In genomic region chr10:8594176-8594575, GRCh38 we compare ENCODE assay signal across 20 cellular contexts.
DNase-seq lines count a peak whose midpoint lies in the region; ATAC-seq and TF ChIP-seq lines count a peak whose summit lies in the region.
"Had no signal": no experiment of that assay in that cellular context is flagged by ENCODE, and none has a peak within 500 bp of the region (broad histone marks: within the 10 kb centered on the region; RNA-seq: fewer than 3 reads in every experiment).

No MANE protein-coding gene starts in this region.

- H3K27ac Mint-ChIP-seq in activated CD4-positive, alpha-beta memory T cell treated with anti-CD3 and anti-CD28 coated beads for 36 hours, result no peak overlapping the region
- H3K27ac Mint-ChIP-seq in T-cell, result no peak overlapping the region
- H3K27ac Mint-ChIP-seq: CD8-positive, alpha-beta memory T cell had no signal

- H3K4me1 Mint-ChIP-seq in activated CD4-positive, alpha-beta memory T cell treated with anti-CD3 and anti-CD28 coated beads for 36 hours (ENCODE audit: low read depth), result no peaks in the 10 kb centered on the region
- no peaks in the 10 kb centered on the region for H3K4me1 Mint-ChIP-seq in T-cell
- H3K4me1 Mint-ChIP-seq: CD8-positive, alpha-beta memory T cell had no signal

- BruUV-seq in mammary epithelial cell (replicated peaks; lab: Mats Ljungman, UMichigan), result no TSS peak

- in situ Hi-C loops in mammary epithelial cell (cut with MboI; ENCODE audit: low sequenced_read_pairs in 2 of 2), result loop anchor here in 1 of 2 donors (10.0 kb wide), 1 partner anchor 539 kb away; the partner anchor contains the start of gene GATA3

- no peak for TF ChIP-seq CTCF in 22Rv1 (IDR thresholded peaks at IDR 0.05)
- no peak for TF ChIP-seq CTCF in mammary epithelial cell (conservative IDR thresholded peaks at IDR 0.05 in 1 of 2, IDR thresholded peaks at IDR 0.05 in 1 of 2; ENCODE audit: extremely low read depth in 1 of 2, insufficient read depth in 1 of 2, low read depth in 1 of 2, low read length in 2 of 2)
- no peak for TF ChIP-seq CTCF in hepatocyte (IDR thresholded peaks at IDR 0.05; ENCODE audit: poor library complexity)
- TF ChIP-seq CTCF in smooth muscle cell (IDR thresholded peaks at IDR 0.05; ENCODE audit: borderline replicate concordance, insufficient read depth, poor library complexity, severe bottlenecking), result no peak

- peaks cover 28% of the 10 kb centered on the region for H3K4me1 ChIP-seq in mammary epithelial cell (ENCODE audit: insufficient read depth, low read length)
- H3K4me1 ChIP-seq in hepatocyte (ENCODE audit: insufficient read depth), result no peaks in the 10 kb centered on the region
- no peaks in the 10 kb centered on the region for H3K4me1 ChIP-seq in smooth muscle cell (ENCODE audit: low read depth)
- H3K4me1 ChIP-seq: SJCRH30 had no signal

- CTCF ChIA-PET in mammary epithelial cell (lab: Charles Lee; ENCODE audit: low non-redundant PET), result no interaction called here
- CTCF ChIA-PET in activated CD4-positive, alpha-beta memory T cell treated with anti-CD3 and anti-CD28 coated beads for 36 hours (lab: Charles Lee), result no interaction called here
- CTCF ChIA-PET in T-cell (lab: Charles Lee), result no interaction called here

- H3K27me3 Mint-ChIP-seq in activated CD4-positive, alpha-beta memory T cell treated with anti-CD3 and anti-CD28 coated beads for 36 hours, result peaks cover 9% of the 10 kb centered on the region
- H3K27me3 Mint-ChIP-seq in T-cell, result peaks cover 5% of the 10 kb centered on the region in 2 donors

- peak overlapping the region; percentile 90 for H3K9ac ChIP-seq in mammary epithelial cell (ENCODE audit: insufficient read depth, low read length)
- H3K9ac ChIP-seq in smooth muscle cell (ENCODE audit: low read depth), result no peak overlapping the region

- H3K27me3 ChIP-seq in mammary epithelial cell (ENCODE audit: insufficient read depth, low read length), result no peaks in the 10 kb centered on the region
- H3K27me3 ChIP-seq in hepatocyte, result no peaks in the 10 kb centered on the region
- peaks cover 21% of the 10 kb centered on the region for H3K27me3 ChIP-seq in smooth muscle cell (ENCODE audit: low read depth)
- H3K27me3 ChIP-seq: SJCRH30 had no signal

- no peaks in the 10 kb centered on the region for H4K20me1 ChIP-seq in mammary epithelial cell (ENCODE audit: insufficient read depth, low read length)
- no peaks in the 10 kb centered on the region for H4K20me1 ChIP-seq in hepatocyte (ENCODE audit: insufficient read depth, poor library complexity, severe bottlenecking)
- H4K20me1 ChIP-seq in smooth muscle cell (ENCODE audit: low read depth), result no peaks in the 10 kb centered on the region

- H2AFZ ChIP-seq in mammary epithelial cell (ENCODE audit: low read depth, low read length) (peak overlapping the region; percentile 87), hepatocyte (no peak overlapping the region), smooth muscle cell (ENCODE audit: low read depth) (no peak overlapping the region)

- H3K27ac ChIP-seq in 22Rv1, result peak overlapping the region; percentile 63
- peak overlapping the region; percentile 87 for H3K27ac ChIP-seq in mammary epithelial cell (ENCODE audit: insufficient read depth, low read depth, low read length)
- peak overlapping the region; percentile 33 for H3K27ac ChIP-seq in hepatocyte
- peak overlapping the region; percentile 74 for H3K27ac ChIP-seq in smooth muscle cell (ENCODE audit: low read depth)
- H3K27ac ChIP-seq: SJCRH30 had no signal

- peak overlapping the region; percentile 42 to 51 (median 49) for H3K4me3 ChIP-seq in mammary epithelial cell (replicated peaks in 1 of 3; ENCODE audit: insufficient read depth in 1 of 3, low read depth in 2 of 3, low read length in 3 of 3)
- no peak overlapping the region for H3K4me3 ChIP-seq in hepatocyte
- no peak overlapping the region for H3K4me3 ChIP-seq in smooth muscle cell
- H3K4me3 ChIP-seq: SJCRH30 had no signal

- H3K9me3 Mint-ChIP-seq in activated CD4-positive, alpha-beta memory T cell treated with anti-CD3 and anti-CD28 coated beads for 36 hours, result no peaks in the 10 kb centered on the region
- no peaks in the 10 kb centered on the region for H3K9me3 Mint-ChIP-seq in T-cell
- H3K9me3 Mint-ChIP-seq: CD8-positive, alpha-beta memory T cell had no signal

- intact Hi-C loops in mammary epithelial cell (cut with micrococcal nuclease), result loop anchor here (2.0 to 5.0 kb wide), 4 partner anchors 52 to 535 kb away; no protein-coding TSS in a partner anchor
- intact Hi-C loops in activated CD4-positive, alpha-beta memory T cell treated with anti-CD3 and anti-CD28 coated beads for 36 hours (cut with micrococcal nuclease), result no loop called here
- intact Hi-C loops in Right ventricle myocardium inferior (cut with DNase I), result no loop called here

- H3K79me2 ChIP-seq in mammary epithelial cell (ENCODE audit: insufficient read depth, low read length), result no peaks in the 10 kb centered on the region
- H3K79me2 ChIP-seq in hepatocyte, result no peaks in the 10 kb centered on the region
- no peaks in the 10 kb centered on the region for H3K79me2 ChIP-seq in smooth muscle cell (ENCODE audit: low read depth)

- H3K4me2 ChIP-seq in mammary epithelial cell (ENCODE audit: insufficient read depth, low read depth, low read length), result peak overlapping the region; percentile 74
- no peak overlapping the region for H3K4me2 ChIP-seq in hepatocyte
- H3K4me2 ChIP-seq in smooth muscle cell, result peak overlapping the region; percentile 40

- H3K9me3 ChIP-seq in mammary epithelial cell (replicated peaks; ENCODE audit: insufficient read depth, low read length) (no peaks in the 10 kb centered on the region), hepatocyte (ENCODE audit: low read depth) (no peaks in the 10 kb centered on the region), smooth muscle cell (replicated peaks; ENCODE audit: low read depth) (no peaks in the 10 kb centered on the region)
- H3K9me3 ChIP-seq: SJCRH30 had no signal

- POLR2A ChIA-PET in activated CD4-positive, alpha-beta memory T cell treated with anti-CD3 and anti-CD28 coated beads for 36 hours (lab: Charles Lee), result no interaction called here
- POLR2A ChIA-PET in T-cell (lab: Charles Lee), result no interaction called here

- no peak for ATAC-seq in T-cell (replicated peaks in 1 of 4)
- ATAC-seq in Right ventricle myocardium inferior, result no peak

- H3F3A ChIP-seq in smooth muscle cell (ENCODE audit: low read depth), result no peaks in the 10 kb centered on the region

- H3K4me3 Mint-ChIP-seq in activated CD4-positive, alpha-beta memory T cell treated with anti-CD3 and anti-CD28 coated beads for 36 hours, result no peak overlapping the region
- no peak overlapping the region for H3K4me3 Mint-ChIP-seq in T-cell
- H3K4me3 Mint-ChIP-seq: CD8-positive, alpha-beta memory T cell had no signal

- 3% methylated on average over 8 of the region's 8 CpGs for WGBS in mammary epithelial cell (ENCODE audit: low coverage, missing lambda C conversion rate)
- WGBS in hepatocyte (ENCODE audit: low lambda C conversion rate, missing lambda C conversion rate), result 86% methylated on average over 8 of the region's 8 CpGs
- WGBS in smooth muscle cell (ENCODE audit: low lambda C conversion rate), result 78% methylated on average over 8 of the region's 8 CpGs

- H3K36me3 ChIP-seq in mammary epithelial cell (ENCODE audit: insufficient read depth, low read length) (no peaks in the 10 kb centered on the region), hepatocyte (replicated peaks; ENCODE audit: insufficient read depth, low read depth) (no peaks in the 10 kb centered on the region), smooth muscle cell (ENCODE audit: low read depth) (no peaks in the 10 kb centered on the region)
- H3K36me3 ChIP-seq: SJCRH30 had no signal

- no peaks in the 10 kb centered on the region for H3K36me3 Mint-ChIP-seq in activated CD4-positive, alpha-beta memory T cell treated with anti-CD3 and anti-CD28 coated beads for 36 hours
- H3K36me3 Mint-ChIP-seq in T-cell, result no peaks in the 10 kb centered on the region
- H3K36me3 Mint-ChIP-seq: CD8-positive, alpha-beta memory T cell had no signal

- DNase-seq in mammary epithelial cell (peak; percentile 98), hepatocyte (ENCODE audit: low spot score) (no peak), smooth muscle cell (lab: John Stamatoyannopoulos, UW; ENCODE audit: unreplicated experiment) (no peak), T-cell (no peak), Right ventricle myocardium inferior (ENCODE audit: missing footprints) (no peak)
- DNase-seq in activated CD4-positive, alpha-beta memory T cell treated with anti-CD3 and anti-CD28 coated beads for 36 hours, result no peak
- DNase-seq: AML-193; C1 segment of cervical spinal cord; CD8-positive, alpha-beta memory T cell; DMS53; GDM1; HCEC 1CT; KBM-7; NCI-H1092 treated with DMSO at 0.1 percent for 48 hours; NCI-H1436 treated with DMSO at 0.1 percent for 48 hours; NCI-H1930; NCI-H510A; NCI-H748 treated with DMSO at 0.1 percent for 48 hours; SJCRH30 had no signal

- dilution Hi-C loops in mammary epithelial cell (cut with HindIII; ENCODE audit: low sequenced_read_pairs), result no loop called here

- no peaks in the 10 kb centered on the region for H3K9me2 ChIP-seq in hepatocyte (replicated peaks; ENCODE audit: insufficient read depth)

Comparison
In these comparisons a context has a peak if more than half of its experiments do, and no peak if none do; other contexts are left out.
1. H3K27ac ChIP-seq: peak in every context shown above with its lines; median percentile 87 in mammary epithelial cell; 74 in smooth muscle cell; 63 in 22Rv1; 33 in hepatocyte.
2. H3K4me3 ChIP-seq: peak in mammary epithelial cell (3 of 3); none in hepatocyte (single experiment) and smooth muscle cell (single experiment).